In genomic region chr14:71225108-71225507, GRCh38 we compare ENCODE assay signal across 17 cellular contexts.
"Had no signal": no experiment of that assay in that cellular context is flagged by ENCODE, and none has a peak within 500 bp of the region (broad histone marks: within the 10 kb centered on the region; RNA-seq: fewer than 3 reads in every experiment).

No MANE protein-coding gene starts in this region.

- H3K9ac ChIP-seq: SK-N-SH had no signal

- H3K9me3 ChIP-seq: SK-N-SH had no signal

- DNase-seq: KBM-7, MV-4-11, NCI-H1048, NCI-H1105, NCI-H1417, NCI-H1436 treated with DMSO at 0.1 percent for 48 hours, NCI-H1694, NCI-H187 treated with DMSO at 0.1 percent for 48 hours, NCI-H2029 treated with DMSO at 0.1 percent for 48 hours, NCI-H2171 treated with DMSO at 0.1 percent for 48 hours, NCI-H524, NCI-H526 treated with DMSO at 0.1 percent for 48 hours, NCI-H748 treated with DMSO at 0.1 percent for 48 hours, SHP77, SK-N-SH had no signal

- H3K4me2 ChIP-seq: SK-N-SH had no signal

- FAIRE-seq: RCC 7860 had no signal

- H3K27ac ChIP-seq: RWPE1 had no signal
